ENCODE assay signal across 9 cellular contexts in genomic region chr6:159074120-159074684, GRCh38. TPM values are rescaled to one million over a fixed set of nuclear protein-coding genes. Genes with fewer than 3 reads are reported as not detected.
DNase-seq lines count a peak whose midpoint lies in the region; FAIRE-seq and TF ChIP-seq lines count a peak whose summit lies in the region.
"Had no signal": no experiment of that assay in that cellular context is flagged by ENCODE, and none has a peak within 500 bp of the region (broad histone marks: within the 10 kb centered on the region; RNA-seq: fewer than 3 reads in every experiment).

No MANE protein-coding gene starts in this region.

- peak overlapping the region; percentile 65 to 69 for H3K4me2 ChIP-seq in H1 (ENCODE audit: insufficient read depth in 1 of 2, low read depth in 2 of 2, low read length in 2 of 2)

- POLR2A ChIA-PET in H1 (lab: Charles Lee; ENCODE audit: partially characterized antibody) = interaction anchor here (1.8 kb wide), 1 partner anchor 10 kb away, joined by 5 read pairs; no protein-coding TSS in a partner anchor

- H3K4me3 Mint-ChIP-seq in nephron = peak overlapping the region; percentile 87 to 94 (median 94)
- no peak overlapping the region for H3K4me3 Mint-ChIP-seq in T-helper 2 cell treated with Interferon-gamma antibody and Interleukin-4, amounts not matched to agents 5 μg/mL and 100 μg/mL, for 36 hours
- H3K4me3 Mint-ChIP-seq: T-helper 1 cell treated with Interleukin-12 subunit alpha and Interleukin-12 subunit beta and Interleukin-4 antibody, amounts not matched to agents 30 μg/mL and 1 μg/mL, for 36 hours had no signal

- H3K14ac ChIP-seq in H1 (ENCODE audit: insufficient read length) = no peak overlapping the region

- FAIRE-seq in GM18507 (lab: Jason Lieb, UNC) = peak; percentile 68
- peak; percentile 98 for FAIRE-seq in H1 (lab: Jason Lieb, UNC)

- TF ChIP-seq RAD21 in H1 (IDR thresholded peaks at IDR 0.05 in 1 of 2, conservative IDR thresholded peaks at IDR 0.05 in 1 of 2; ENCODE audit: low read depth in 2 of 2, low read length in 2 of 2) = no peak

- 0 out of 2 replicates have a peak, but pooled peaks cover 2% of the 10 kb centered on the region for H3K23me2 ChIP-seq in H1 (ENCODE audit: low read depth, low read length)

- peak overlapping the region; percentile 38 to 62 (median 50) for H3K4me3 ChIP-seq in H1 (ENCODE audit: extremely low read depth in 1 of 4, insufficient read depth in 2 of 4, low read depth in 3 of 4, low read length in 4 of 4)

- peak in 1 of 2 experiments; percentile 41; a peak in 1 of 3 replicates for TF ChIP-seq POLR2A in H1 (IDR thresholded peaks at IDR 0.05; ENCODE audit: control extremely low read depth in 1 of 2, low read depth in 2 of 2, low read length in 2 of 2)

- no peak overlapping the region for H4K91ac ChIP-seq in H1 (replicated peaks; ENCODE audit: insufficient read length, low read length)

- H3K27me3 ChIP-seq in H1 (replicated peaks in 1 of 4; ENCODE audit: control insufficient read depth in 3 of 4, extremely low read depth in 1 of 4, insufficient read depth in 3 of 4, low read length in 3 of 4) = peaks cover 0 to 4% (median 0%) of the 10 kb centered on the region in 4 experiments; a peak in 2 of 7 replicates

- no peak overlapping the region for H3K56ac ChIP-seq in H1 (replicated peaks; ENCODE audit: insufficient read length, low read depth, low read length)

- no peak for DNase-seq in GM18507 (ENCODE audit: extremely low spot score, insufficient read length, low read depth)
- DNase-seq in NCI-H69 (lab: John Stamatoyannopoulos, UW) = peak; percentile 41
- no peak for DNase-seq in H1 (ENCODE audit: low read depth in 1 of 2, low spot score in 2 of 2)
- DNase-seq in T-helper 2 cell treated with Interferon-gamma antibody and Interleukin-4, amounts not matched to agents 5 μg/mL and 100 μg/mL, for 36 hours (ENCODE audit: low spot score) = no peak
- no peak for DNase-seq in activated T-cell treated with anti-CD3 and anti-CD28 coated beads for 4 hours
- DNase-seq in LoVo (ENCODE audit: low spot score) = no peak
- DNase-seq in stimulated activated CD4-positive, alpha-beta T cell treated with anti-CD3 and anti-CD28 coated beads, Interleukin-2, amount 100 ng/mL, for 24 hours = no peak

- peak overlapping the region in 1 of 4 experiments; percentile 70; a peak in 2 of 7 replicates for H3K9ac ChIP-seq in H1 (replicated peaks in 1 of 4; ENCODE audit: extremely low read depth in 1 of 4, low read depth in 3 of 4, low read length in 3 of 4)

- peak overlapping the region; percentile 87 for H2AFZ ChIP-seq in H1 (ENCODE audit: low read length)

- no peaks in the 10 kb centered on the region for H3K36me3 Mint-ChIP-seq in nephron (ENCODE audit: low read depth)
- H3K36me3 Mint-ChIP-seq in T-helper 2 cell treated with Interferon-gamma antibody and Interleukin-4, amounts not matched to agents 5 μg/mL and 100 μg/mL, for 36 hours (ENCODE audit: low read depth) = no peaks in the 10 kb centered on the region

- CTCF ChIA-PET in H1 (lab: Charles Lee; ENCODE audit: partially characterized antibody) = interaction anchor here (1.2 to 2.3 kb wide), 3 partner anchors 30 to 54 kb away, joined by 4 to 10 read pairs (median 4); no protein-coding TSS in a partner anchor

- no peaks in the 10 kb centered on the region for H3K9me3 ChIP-seq in H1 (ENCODE audit: insufficient read depth in 2 of 2, low read depth in 1 of 2, low read length in 1 of 2)

- H3K4me1 Mint-ChIP-seq in nephron = peaks cover 18% of the 10 kb centered on the region
- peaks cover 16% of the 10 kb centered on the region for H3K4me1 Mint-ChIP-seq in T-helper 2 cell treated with Interferon-gamma antibody and Interleukin-4, amounts not matched to agents 5 μg/mL and 100 μg/mL, for 36 hours (ENCODE audit: low read depth)

- 0 out of 7 replicates have a peak, but pooled peaks cover 0 to 2% (median 0%) of the 10 kb centered on the region in 4 experiments for H3K4me1 ChIP-seq in H1 (replicated peaks in 1 of 4; ENCODE audit: control insufficient read depth in 3 of 4, insufficient read depth in 4 of 4, low read length in 3 of 4)

- TF ChIP-seq EP300 in H1 (IDR thresholded peaks at IDR 0.05; ENCODE audit: borderline replicate concordance in 1 of 2, low read depth in 2 of 2, low read length in 2 of 2) = no peak

- WGBS in H1 (ENCODE audit: extremely low coverage in 1 of 2, insufficient coverage in 1 of 2, insufficient read length in 1 of 2, insufficient replicate concordance in 2 of 2, low coverage in 1 of 2, low lambda C conversion rate in 2 of 2, missing lambda C conversion rate in 1 of 2), 2 experiments = 60% methylated on average over 3 of the region's 3 CpGs; no CpG with 5 or more reads in 1 of the 2 experiments

- no peaks in the 10 kb centered on the region for H4K20me1 ChIP-seq in H1 (replicated peaks in 1 of 2; ENCODE audit: control insufficient read depth in 1 of 2, insufficient read depth in 2 of 2, low read length in 2 of 2)

- H2BK15ac ChIP-seq in H1 (ENCODE audit: low read length) = no peak overlapping the region

- H3K36me3 ChIP-seq in H1 (ENCODE audit: control insufficient read depth in 2 of 4, insufficient read depth in 4 of 4, low read length in 3 of 4) = no peaks in the 10 kb centered on the region

- H3K27ac ChIP-seq in H1 (ENCODE audit: low read depth, low read length) = no peak overlapping the region

- TF ChIP-seq CTCF in H1 (IDR thresholded peaks at IDR 0.05; ENCODE audit: control extremely low read depth in 1 of 3, insufficient read depth in 1 of 3, low read depth in 1 of 3, low read length in 3 of 3) = no peak
- no peak for TF ChIP-seq CTCF in nephron (IDR thresholded peaks at IDR 0.05; ENCODE audit: unreplicated experiment in 3 of 3)

- peak overlapping the region; percentile 88 to 91 (median 89) for H3K27ac Mint-ChIP-seq in nephron
- H3K27ac Mint-ChIP-seq in T-helper 2 cell treated with Interferon-gamma antibody and Interleukin-4, amounts not matched to agents 5 μg/mL and 100 μg/mL, for 36 hours = no peak overlapping the region
- H3K27ac Mint-ChIP-seq: T-helper 1 cell treated with Interleukin-12 subunit alpha and Interleukin-12 subunit beta and Interleukin-4 antibody, amounts not matched to agents 30 μg/mL and 1 μg/mL, for 36 hours had no signal

- no peak overlapping the region for H2BK20ac ChIP-seq in H1 (ENCODE audit: low read length)

- H3K9me3 Mint-ChIP-seq in nephron = no peaks in the 10 kb centered on the region
- no peaks in the 10 kb centered on the region for H3K9me3 Mint-ChIP-seq in T-helper 2 cell treated with Interferon-gamma antibody and Interleukin-4, amounts not matched to agents 5 μg/mL and 100 μg/mL, for 36 hours

- no peak overlapping the region for H3K4ac ChIP-seq in H1 (replicated peaks; ENCODE audit: insufficient read length, low read depth, low read length)

- no peak overlapping the region for H2BK12ac ChIP-seq in H1 (ENCODE audit: low read depth, low read length)

- H3K79me2 ChIP-seq in H1 (ENCODE audit: control insufficient read depth in 1 of 2, insufficient read depth in 2 of 2, low read length in 2 of 2) = no peaks in the 10 kb centered on the region

- peak overlapping the region; percentile 84 for H4K5ac ChIP-seq in H1 (ENCODE audit: insufficient read length, low read depth, low read length)

- no peaks in the 10 kb centered on the region for H3K79me1 ChIP-seq in H1 (ENCODE audit: low read depth, low read length)

- H2BK5ac ChIP-seq in H1 (ENCODE audit: low read depth, low read length) = no peak overlapping the region; the same call in 1 of the 2 replicates

- H2AK5ac ChIP-seq in H1 (ENCODE audit: low read depth, low read length) = no peak overlapping the region

- no peak overlapping the region for H3K18ac ChIP-seq in H1 (ENCODE audit: extremely low read depth, low read length)

- no peak overlapping the region for H2BK120ac ChIP-seq in H1 (replicated peaks; ENCODE audit: low read depth, low read length)

- H3K27me3 Mint-ChIP-seq in nephron (ENCODE audit: low read depth) = peaks cover 30% of the 10 kb centered on the region
- peaks cover 2% of the 10 kb centered on the region for H3K27me3 Mint-ChIP-seq in T-helper 2 cell treated with Interferon-gamma antibody and Interleukin-4, amounts not matched to agents 5 μg/mL and 100 μg/mL, for 36 hours (ENCODE audit: low read depth)

- no peak overlapping the region for H4K8ac ChIP-seq in H1 (ENCODE audit: extremely low read depth, insufficient read depth, low read length)

- H3K23ac ChIP-seq in H1 (ENCODE audit: insufficient read length) = no peak overlapping the region

TF ChIP-seq in H1, 55 proteins besides CTCF, POLR2A, EP300 and RAD21 (continues in another document):
- TF ChIP-seq SP1 (IDR thresholded peaks at IDR 0.05; ENCODE audit: low read depth, low read length) (peak; percentile 85; the same call in 1 of the 2 replicates), TAF1 (IDR thresholded peaks at IDR 0.05; ENCODE audit: low read depth, low read length) (0 out of 2 replicates have a peak, but pooled peaks have one; percentile 40), SIX5 (IDR thresholded peaks at IDR 0.05; ENCODE audit: low read depth, low read length) (peak; percentile 64), RNF2 (IDR thresholded peaks at IDR 0.05; ENCODE audit: borderline replicate concordance, low read depth, low read length, missing control alignments, poor library complexity, severe bottlenecking) (no peak), CREB1 (IDR thresholded peaks at IDR 0.05) (no peak), CHD2 (IDR thresholded peaks at IDR 0.05; ENCODE audit: low read length) (peak; percentile 78), YY1 (IDR thresholded peaks at IDR 0.05; ENCODE audit: low read depth, low read length) (0 out of 2 replicates have a peak, but pooled peaks have one; percentile 40), SP4 (IDR thresholded peaks at IDR 0.05; ENCODE audit: low read length) (peak; percentile 76; the same call in 1 of the 2 replicates), MAX (IDR thresholded peaks at IDR 0.05) (peak; percentile 47), POU5F1 (IDR thresholded peaks at IDR 0.05; ENCODE audit: low read depth, low read length) (no peak)

RNA-seq across cellular contexts. Expression of gene TAGAP, which starts 29.4 kb away (rescaled TPM):
- not detected in 2 replicates for total RNA-seq in H1 (2021; fragmentation: NEBNext Ultra II Directional; extraction: Animal tissue kit (Norgen Biotek cat#: 25700))
- not detected in 2 replicates for polyA plus RNA-seq in H1 (2011; rRNA removed)
- not detected for polyA plus RNA-seq in H1 (2011; cell fraction: cytosol; rRNA removed)
- polyA plus RNA-seq in H1 (2011; cell fraction: nucleus; rRNA removed) = 0.06 TPM
- not detected in 4 replicates for polyA plus RNA-seq in H1 (2012, experiment 1 of 2)
- polyA plus RNA-seq in H1 (2012, experiment 2 of 2) = not detected
- not detected for polyA plus RNA-seq in H1 (2013, experiment 1 of 2)
- polyA plus RNA-seq in H1 (2013, experiment 2 of 2) = 0.02 TPM
- polyA minus RNA-seq in H1 (2011; rRNA and poly(A)+ RNA removed) = not detected in 2 replicates
- not detected for polyA minus RNA-seq in H1 (2011; cell fraction: cytosol; rRNA and poly(A)+ RNA removed)
- polyA minus RNA-seq in H1 (2011; cell fraction: nucleus; rRNA and poly(A)+ RNA removed) = not detected
